Comparison of ENCODE assay signal across 8 cellular contexts in the genomic region with DNA sequence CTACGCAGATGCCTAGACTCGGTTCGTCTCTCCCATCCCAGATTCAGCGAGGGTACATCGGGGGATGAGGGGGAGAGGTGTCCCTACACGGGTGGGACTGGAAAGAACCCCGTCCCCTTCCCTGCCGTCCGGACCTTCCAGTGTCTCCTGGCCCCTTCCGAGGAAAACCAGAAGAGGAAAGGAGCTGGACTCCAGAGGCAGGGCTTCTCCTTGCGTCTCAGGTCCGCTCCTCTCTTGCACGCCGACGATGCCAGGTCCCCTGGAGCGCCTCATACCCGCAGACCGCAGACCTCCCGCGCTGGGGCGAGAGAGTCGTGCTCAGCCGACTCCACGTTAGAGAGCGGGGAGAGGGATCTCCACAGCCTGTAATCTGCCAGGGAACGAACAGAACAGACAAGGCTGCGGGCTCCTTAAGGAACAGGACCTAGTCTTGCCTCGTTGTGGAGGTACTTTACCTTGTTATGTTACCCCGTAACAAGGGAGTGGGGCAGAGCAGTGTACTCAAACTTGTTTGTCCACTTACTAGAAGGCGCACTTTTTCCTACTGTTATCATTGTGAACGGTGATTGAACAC. TPM values are rescaled to one million over a fixed set of nuclear protein-coding genes. Genes with fewer than 3 reads are reported as not detected.
A peak's percentile ranks its signal among the peaks of the same experiment; 100 is the strongest.
DNase-seq lines count a peak whose midpoint lies in the region; ATAC-seq, FAIRE-seq and TF ChIP-seq lines count a peak whose summit lies in the region.

No MANE protein-coding gene starts in this region.

- H4K8ac ChIP-seq in trophoblast cell (ENCODE audit: low read depth, low read length): no peak overlapping the region

- H3K36me3 Mint-ChIP-seq in activated naive CD4-positive, alpha-beta T cell treated with anti-CD3 and anti-CD28 coated beads, Interleukin-2, amount 10 ng/mL, durations not matched to agents 7 days and 5 days: no peaks in the 10 kb centered on the region
- no peaks in the 10 kb centered on the region for H3K36me3 Mint-ChIP-seq in glutamatergic neuron (ENCODE audit: unreplicated experiment)

- H3K4me2 ChIP-seq in PC-9 (peak overlapping the region; percentile 100), trophoblast cell (ENCODE audit: low read length) (peak overlapping the region; percentile 66)

- no peaks in the 10 kb centered on the region for H3K27me3 ChIP-seq in PC-9 (ENCODE audit: insufficient read depth, low read depth)
- H3K27me3 ChIP-seq in trophoblast cell (ENCODE audit: insufficient read depth, low read length): peaks cover 20% of the 10 kb centered on the region

- H2AFZ ChIP-seq in PC-9 (peak overlapping the region; percentile 90), trophoblast cell (ENCODE audit: insufficient read depth, low read length, poor library complexity) (peak overlapping the region; percentile 65)

- H3K18ac ChIP-seq in trophoblast cell (ENCODE audit: low read length): peak overlapping the region; percentile 4

- H3K9me3 Mint-ChIP-seq in activated naive CD4-positive, alpha-beta T cell treated with anti-CD3 and anti-CD28 coated beads, Interleukin-2, amount 10 ng/mL, durations not matched to agents 7 days and 5 days: no peaks in the 10 kb centered on the region
- H3K9me3 Mint-ChIP-seq in glutamatergic neuron (ENCODE audit: unreplicated experiment): peaks cover 8% of the 10 kb centered on the region

- H3K27ac Mint-ChIP-seq in activated naive CD4-positive, alpha-beta T cell treated with anti-CD3 and anti-CD28 coated beads, Interleukin-2, amount 10 ng/mL, durations not matched to agents 7 days and 5 days: peak overlapping the region; percentile 84
- H3K27ac Mint-ChIP-seq in glutamatergic neuron (ENCODE audit: unreplicated experiment): peak overlapping the region; percentile 89

- no peak overlapping the region for H3K4ac ChIP-seq in trophoblast cell (ENCODE audit: low read depth, low read length)

- H3K9ac ChIP-seq in trophoblast cell (ENCODE audit: low read length): peak overlapping the region; percentile 24

- peak overlapping the region; percentile 29 for H4K91ac ChIP-seq in trophoblast cell (ENCODE audit: low read depth, low read length)

- H2AK5ac ChIP-seq in trophoblast cell (ENCODE audit: low read length): no peak overlapping the region

- H3K9me2 ChIP-seq in PC-9 (ENCODE audit: insufficient read depth): no peaks in the 10 kb centered on the region; the same call in 1 of the 2 replicates

- DNase-seq in AML-193 (lab: John Stamatoyannopoulos, UW) (peak; percentile 37 to 43), PC-9 (peak; percentile 81), glutamatergic neuron (peak; percentile 60), trophoblast cell (peak; percentile 83 to 93), GM19239 (ENCODE audit: insufficient read length, low spot score) (no peak)
- peak; percentile 73 for DNase-seq in activated naive CD4-positive, alpha-beta T cell treated with anti-CD3 and anti-CD28 coated beads, Interleukin-2, amount 10 ng/mL, durations not matched to agents 7 days and 5 days

- BruUV-seq in PC-9 (replicated peaks; lab: Mats Ljungman, UMichigan): TSS peak; percentile 93

- no peak overlapping the region for H2BK5ac ChIP-seq in trophoblast cell (ENCODE audit: low read depth, low read length, poor library complexity)

- peak overlapping the region; percentile 52 for H3K14ac ChIP-seq in trophoblast cell (ENCODE audit: low read length)

- H2BK120ac ChIP-seq in trophoblast cell (ENCODE audit: insufficient read depth, low read length, poor library complexity): no peak overlapping the region

- no CpG with 5 or more reads among the region's 31 CpGs for WGBS in trophoblast cell (ENCODE audit: extremely low coverage, insufficient coverage, insufficient read length)

- H3K36me3 ChIP-seq in PC-9 (ENCODE audit: low read depth) (no peaks in the 10 kb centered on the region), trophoblast cell (ENCODE audit: control insufficient read depth in 1 of 2, insufficient read depth in 2 of 2, low read length in 2 of 2) (no peaks in the 10 kb centered on the region)

- H3K4me1 ChIP-seq in PC-9 (replicated peaks; ENCODE audit: insufficient read depth): peaks cover 21% of the 10 kb centered on the region
- H3K4me1 ChIP-seq in trophoblast cell (ENCODE audit: control insufficient read depth in 1 of 2, insufficient read depth in 2 of 2, low read length in 2 of 2): peaks cover 4 to 11% of the 10 kb centered on the region in 2 experiments

- H3K27ac ChIP-seq in PC-9: peak overlapping the region; percentile 66
- H3K27ac ChIP-seq in trophoblast cell (ENCODE audit: low read depth, low read length): no peak overlapping the region

- no peak overlapping the region for H4K12ac ChIP-seq in trophoblast cell (ENCODE audit: low read depth, low read length)

- POLR2A ChIA-PET in PC-9 (lab: Charles Lee; ENCODE audit: unreplicated experiment): interaction anchor here (0.6 kb wide), 1 partner anchor 38 kb away, joined by 8 read pairs; no protein-coding TSS in a partner anchor

- TF ChIP-seq CTCF in PC-9 (conservative IDR thresholded peaks at IDR 0.05): no peak
- no peak for TF ChIP-seq CTCF in glutamatergic neuron (IDR thresholded peaks at IDR 0.05; ENCODE audit: partially characterized antibody, unreplicated experiment)

- peak; percentile 8 for ATAC-seq in GM19025 (IDR thresholded peaks at IDR 0.05; ENCODE audit: low read depth, unreplicated experiment)
- peak; percentile 12 for ATAC-seq in HG03439 (IDR thresholded peaks at IDR 0.05; ENCODE audit: unreplicated experiment)

- CTCF ChIA-PET in PC-9 (lab: Charles Lee): interaction anchor here (0.7 kb wide), 1 partner anchor 12 kb away, joined by 3 read pairs; no protein-coding TSS in a partner anchor
- CTCF ChIA-PET in activated naive CD4-positive, alpha-beta T cell treated with anti-CD3 and anti-CD28 coated beads, Interleukin-2, amount 10 ng/mL, durations not matched to agents 7 days and 5 days (lab: Charles Lee): interaction anchor here (14.3 kb wide), 1 partner anchor 16 kb away, joined by 166 read pairs; no protein-coding TSS in a partner anchor

- no peaks in the 10 kb centered on the region for H3K9me3 ChIP-seq in PC-9 (ENCODE audit: insufficient read depth, low read depth)
- H3K9me3 ChIP-seq in trophoblast cell (ENCODE audit: insufficient read depth, low read depth, low read length): no peaks in the 10 kb centered on the region

- peak overlapping the region; percentile 67 for H3K4me3 ChIP-seq in PC-9
- peak overlapping the region; percentile 64 for H3K4me3 ChIP-seq in trophoblast cell (ENCODE audit: low read depth, low read length)

- H3K27me3 Mint-ChIP-seq in activated naive CD4-positive, alpha-beta T cell treated with anti-CD3 and anti-CD28 coated beads, Interleukin-2, amount 10 ng/mL, durations not matched to agents 7 days and 5 days: peaks cover 67% of the 10 kb centered on the region
- peaks cover 20% of the 10 kb centered on the region for H3K27me3 Mint-ChIP-seq in glutamatergic neuron (ENCODE audit: unreplicated experiment)

- peak overlapping the region; percentile 91 for H3K4me3 Mint-ChIP-seq in activated naive CD4-positive, alpha-beta T cell treated with anti-CD3 and anti-CD28 coated beads, Interleukin-2, amount 10 ng/mL, durations not matched to agents 7 days and 5 days
- H3K4me3 Mint-ChIP-seq in glutamatergic neuron (ENCODE audit: unreplicated experiment): peak overlapping the region; percentile 95

- no peak for FAIRE-seq in GM19239 (lab: Jason Lieb, UNC)

- no peaks in the 10 kb centered on the region for H4K20me1 ChIP-seq in PC-9 (ENCODE audit: insufficient read depth)

- no peak overlapping the region for H3K23ac ChIP-seq in trophoblast cell (ENCODE audit: low read length)

- H3K4me1 Mint-ChIP-seq in activated naive CD4-positive, alpha-beta T cell treated with anti-CD3 and anti-CD28 coated beads, Interleukin-2, amount 10 ng/mL, durations not matched to agents 7 days and 5 days: peaks cover 36% of the 10 kb centered on the region
- peaks cover 15% of the 10 kb centered on the region for H3K4me1 Mint-ChIP-seq in glutamatergic neuron (ENCODE audit: low read depth, unreplicated experiment)

- peak overlapping the region; percentile 47 for H2BK12ac ChIP-seq in trophoblast cell (ENCODE audit: low read length)

- H3F3A ChIP-seq in PC-9 (ENCODE audit: insufficient read depth, low read depth): peaks cover 44% of the 10 kb centered on the region

- H3K79me2 ChIP-seq in PC-9 (ENCODE audit: low read depth): peaks cover 3% of the 10 kb centered on the region; the same call in 1 of the 2 replicates
- peaks cover 4% of the 10 kb centered on the region for H3K79me2 ChIP-seq in trophoblast cell (ENCODE audit: control insufficient read depth, insufficient read depth, low read length, poor library complexity)

- intact Hi-C loops in PC-9 (cut with micrococcal nuclease; ENCODE audit: unreplicated experiment): no loop called here

- peaks cover 12% of the 10 kb centered on the region for H3K79me1 ChIP-seq in trophoblast cell (ENCODE audit: low read length)

RNA-seq across cellular contexts. Expression of a gene that starts 0.4 kb away (rescaled TPM):
- 119 and 123 TPM in 2 replicates for total RNA-seq in PC-9 (2021)
- total RNA-seq in glutamatergic neuron (ENCODE audit: unreplicated experiment): 81.7 TPM
- 11.8 and 12.6 TPM in 2 replicates for polyA plus RNA-seq in trophoblast cell (2013)

RNA-seq across cellular contexts. Expression of a gene that starts 45.5 kb away (rescaled TPM):
- total RNA-seq in PC-9 (2021) (22.8 and 30.3 TPM in 2 replicates), glutamatergic neuron (ENCODE audit: unreplicated experiment) (24.9 TPM)
- polyA plus RNA-seq in trophoblast cell (2013): 43.1 and 43.2 TPM in 2 replicates

RNA-seq across cellular contexts. Expression of a gene that starts 48.7 kb away (rescaled TPM):
- total RNA-seq in PC-9 (2021) (0.26 and 0.70 TPM in 2 replicates), glutamatergic neuron (ENCODE audit: unreplicated experiment) (not detected)
- polyA plus RNA-seq in trophoblast cell (2013): 34.4 and 34.6 TPM in 2 replicates
